Comparison of ENCODE assay signal across 25 cellular contexts in the genomic region with DNA sequence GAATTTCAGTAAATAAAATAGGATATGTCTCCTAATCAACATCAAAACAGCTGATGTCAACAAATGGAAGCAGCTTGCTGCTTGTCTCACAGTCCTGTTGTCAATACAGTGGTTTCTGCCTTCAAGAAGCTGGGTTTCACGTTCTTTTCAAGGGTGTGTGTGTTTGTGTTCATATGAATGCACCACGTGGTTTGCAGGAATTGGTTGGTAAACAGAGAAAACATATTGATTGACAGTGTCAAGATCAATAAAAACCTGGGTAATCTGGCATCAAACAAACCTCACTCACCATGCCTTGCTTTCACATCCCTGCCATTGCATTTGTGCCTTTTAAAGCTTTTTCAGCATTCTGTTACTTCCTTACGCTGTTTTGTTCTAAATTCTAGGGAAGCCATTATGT.
"Had no signal": no experiment of that assay in that cellular context is flagged by ENCODE, and none has a peak within 500 bp of the region (broad histone marks: within the 10 kb centered on the region; RNA-seq: fewer than 3 reads in every experiment).

No MANE protein-coding gene starts in this region.

- H3K4me3 ChIP-seq: colonic mucosa, esophagus squamous epithelium, gastrocnemius medialis, heart left ventricle, hepatocyte, left ventricle myocardium inferior, lower lobe of right lung, mucosa of descending colon had no signal

- H3K36me3 Mint-ChIP-seq: mesothelial cell of epicardium had no signal

- H3K27me3 Mint-ChIP-seq: dendritic cell treated with granulocyte-macrophage colony-stimulating factor and Interleukin-4, amounts not matched to agents 40 ng/mL and 50 ng/mL, for 4 days; effector memory CD8-positive, alpha-beta T cell had no signal

- H3K4me1 Mint-ChIP-seq: mesothelial cell of epicardium had no signal

- H3K27ac ChIP-seq: colonic mucosa, epithelial cell of prostate, esophagus squamous epithelium, gastrocnemius medialis, heart left ventricle, hepatocyte, left ventricle myocardium inferior, lower lobe of right lung had no signal

- H3K27ac Mint-ChIP-seq: dendritic cell treated with granulocyte-macrophage colony-stimulating factor and Interleukin-4, amounts not matched to agents 40 ng/mL and 50 ng/mL, for 4 days; effector memory CD8-positive, alpha-beta T cell; endodermal cell; mesothelial cell of epicardium had no signal

- H3K27me3 ChIP-seq: colonic mucosa, esophagus squamous epithelium, gastrocnemius medialis, heart left ventricle, hepatocyte had no signal

- H3K4me3 Mint-ChIP-seq: dendritic cell treated with granulocyte-macrophage colony-stimulating factor and Interleukin-4, amounts not matched to agents 40 ng/mL and 50 ng/mL, for 4 days; effector memory CD8-positive, alpha-beta T cell; endodermal cell; mesothelial cell of epicardium had no signal

- H2AFZ ChIP-seq: hepatocyte had no signal

- H3K4me2 ChIP-seq: hepatocyte had no signal

- H3K79me2 ChIP-seq: hepatocyte had no signal

- H3K9me3 Mint-ChIP-seq: dendritic cell treated with granulocyte-macrophage colony-stimulating factor and Interleukin-4, amounts not matched to agents 40 ng/mL and 50 ng/mL, for 4 days; endodermal cell; mesothelial cell of epicardium had no signal

- H3K9me3 ChIP-seq: colonic mucosa, esophagus squamous epithelium, gastrocnemius medialis, heart left ventricle, left ventricle myocardium inferior, lower lobe of right lung, mucosa of descending colon had no signal

- FAIRE-seq: endometrium, islet of Langerhans, keratinocyte had no signal

- H3K36me3 ChIP-seq: colonic mucosa, esophagus squamous epithelium, gastrocnemius medialis, heart left ventricle, left ventricle myocardium inferior, lower lobe of right lung had no signal

- H3K4me1 ChIP-seq: colonic mucosa, esophagus squamous epithelium, gastrocnemius medialis, heart left ventricle, left ventricle myocardium inferior, lower lobe of right lung had no signal

- DNase-seq: cerebellar nuclear complex; colonic mucosa; cortex of kidney; effector CD8-positive, alpha-beta T cell; effector memory CD8-positive, alpha-beta T cell; endodermal cell; erythroblast; esophagus squamous epithelium; foreskin fibroblast; foreskin melanocyte; gastrocnemius medialis; heart left ventricle; hypothalamus; left cardiac atrium; left ventricle myocardium inferior; lower lobe of right lung; mesenchymal stem cell; mucosa of descending colon had no signal
